10 cellular contexts compared by ENCODE assay signal in genomic region chr4:147822128-147822527, GRCh38.
DNase-seq lines count a peak whose midpoint lies in the region; ATAC-seq and TF ChIP-seq lines count a peak whose summit lies in the region.
"Had no signal": no experiment of that assay in that cellular context is flagged by ENCODE, and none has a peak within 500 bp of the region (broad histone marks: within the 10 kb centered on the region; RNA-seq: fewer than 3 reads in every experiment).

No MANE protein-coding gene starts in this region.

- H3K4me3 Mint-ChIP-seq in stimulated activated naive CD8-positive, alpha-beta T cell treated with anti-CD3 and anti-CD28 coated beads, Interleukin-15, amount 100 ng/mL, for 72 hours, result no peak overlapping the region

- H3K36me3 ChIP-seq in trophoblast cell (ENCODE audit: control insufficient read depth in 1 of 2, insufficient read depth in 2 of 2, low read length in 2 of 2), result peaks cover 3 to 13% of the 10 kb centered on the region in 2 experiments

- H3K9me3 Mint-ChIP-seq in stimulated activated naive CD8-positive, alpha-beta T cell treated with anti-CD3 and anti-CD28 coated beads, Interleukin-15, amount 100 ng/mL, for 72 hours, result no peaks in the 10 kb centered on the region

- H4K12ac ChIP-seq in trophoblast cell (ENCODE audit: low read depth, low read length), result no peak overlapping the region

- H3K14ac ChIP-seq in trophoblast cell (ENCODE audit: low read length), result no peak overlapping the region

- H3K27ac Mint-ChIP-seq in stimulated activated naive CD8-positive, alpha-beta T cell treated with anti-CD3 and anti-CD28 coated beads, Interleukin-15, amount 100 ng/mL, for 72 hours, result no peak overlapping the region

- H3K18ac ChIP-seq in trophoblast cell (ENCODE audit: low read length), result no peak overlapping the region

- H3K4me1 ChIP-seq in trophoblast cell (ENCODE audit: control insufficient read depth in 1 of 2, insufficient read depth in 2 of 2, low read length in 2 of 2), result peaks cover 0 to 4% of the 10 kb centered on the region in 2 experiments

- H3K4me1 Mint-ChIP-seq in stimulated activated naive CD8-positive, alpha-beta T cell treated with anti-CD3 and anti-CD28 coated beads, Interleukin-15, amount 100 ng/mL, for 72 hours, result peaks cover 8% of the 10 kb centered on the region

- H3K27me3 ChIP-seq in trophoblast cell (ENCODE audit: insufficient read depth, low read length), result no peaks in the 10 kb centered on the region

- no peak overlapping the region for H2BK120ac ChIP-seq in trophoblast cell (ENCODE audit: insufficient read depth, low read length, poor library complexity)

- no peak overlapping the region for H3K4me2 ChIP-seq in trophoblast cell (ENCODE audit: low read length)

- H3K4me3 ChIP-seq in GM12865 (ENCODE audit: low read depth, low read length), result no peak overlapping the region
- no peak overlapping the region for H3K4me3 ChIP-seq in trophoblast cell (ENCODE audit: low read depth, low read length)

- H2AK5ac ChIP-seq in trophoblast cell (ENCODE audit: low read length), result no peak overlapping the region

- DNase-seq in GM12865 (ENCODE audit: low read depth) (peak; percentile 45), NCI-H2171 treated with DMSO at 0.1 percent for 48 hours (lab: John Stamatoyannopoulos, UW) (peak; percentile 98), fibroblast of peridontal ligament (ENCODE audit: extremely low read depth) (peak; percentile 86), trophoblast cell (peak; percentile 47 to 54), GM13976 (ENCODE audit: low spot score) (no peak)
- no peak for DNase-seq in activated CD4-positive, alpha-beta T cell treated with anti-CD3 and anti-CD28 coated beads for 1 hour
- DNase-seq in stimulated activated naive CD8-positive, alpha-beta T cell treated with anti-CD3 and anti-CD28 coated beads, Interleukin-15, amount 100 ng/mL, for 72 hours, result no peak
- DNase-seq: NCI-H82; stimulated activated CD4-positive, alpha-beta T cell treated with anti-CD3 and anti-CD28 coated beads, Interleukin-4, amount 100 ng/mL, for 1 hour had no signal

- H4K91ac ChIP-seq in trophoblast cell (ENCODE audit: low read depth, low read length), result no peak overlapping the region

- H2BK5ac ChIP-seq in trophoblast cell (ENCODE audit: low read depth, low read length, poor library complexity), result no peak overlapping the region

- in situ Hi-C loops in GM13976 (cut with MboI; ENCODE audit: low sequenced_read_pairs, unreplicated experiment), result no loop called here

- H3K9ac ChIP-seq in trophoblast cell (ENCODE audit: low read length), result no peak overlapping the region

- H3K9me3 ChIP-seq in trophoblast cell (ENCODE audit: insufficient read depth, low read depth, low read length), result no peaks in the 10 kb centered on the region

- H3K79me2 ChIP-seq in trophoblast cell (ENCODE audit: control insufficient read depth, insufficient read depth, low read length, poor library complexity), result no peaks in the 10 kb centered on the region

- TF ChIP-seq CTCF in GM12865 (IDR thresholded peaks at IDR 0.05; ENCODE audit: insufficient read depth, low read depth, low read length, missing control alignments) (no peak), GM13976 (IDR thresholded peaks at IDR 0.05; ENCODE audit: borderline replicate concordance, control extremely low read depth, extremely low read depth, insufficient read depth, missing control alignments) (no peak)

- no peak overlapping the region for H3K23ac ChIP-seq in trophoblast cell (ENCODE audit: low read length)

- H3K4ac ChIP-seq in trophoblast cell (ENCODE audit: low read depth, low read length), result no peak overlapping the region

- no peak overlapping the region for H4K8ac ChIP-seq in trophoblast cell (ENCODE audit: low read depth, low read length)

- no peak for ATAC-seq in HG03521 (IDR thresholded peaks at IDR 0.05; ENCODE audit: unreplicated experiment)
- ATAC-seq in stimulated activated naive CD8-positive, alpha-beta T cell treated with anti-CD3 and anti-CD28 coated beads, Interleukin-15, amount 100 ng/mL, for 72 hours, result no peak

- H3K27me3 Mint-ChIP-seq in stimulated activated naive CD8-positive, alpha-beta T cell treated with anti-CD3 and anti-CD28 coated beads, Interleukin-15, amount 100 ng/mL, for 72 hours, result no peaks in the 10 kb centered on the region

- no peak overlapping the region for H3K27ac ChIP-seq in trophoblast cell (ENCODE audit: low read depth, low read length)

- no peaks in the 10 kb centered on the region for H3K79me1 ChIP-seq in trophoblast cell (ENCODE audit: low read length)

- no peak overlapping the region for H2AFZ ChIP-seq in trophoblast cell (ENCODE audit: insufficient read depth, low read length, poor library complexity)

- H2BK12ac ChIP-seq in trophoblast cell (ENCODE audit: low read length), result no peak overlapping the region

Comparison
In these comparisons a context has a peak if more than half of its experiments do, and no peak if none do; other contexts are left out.
1. DNase-seq: peak in GM12865 (single experiment), NCI-H2171 treated with DMSO at 0.1 percent for 48 hours (single experiment), fibroblast of peridontal ligament (single experiment) and trophoblast cell (2 of 2); none in GM13976 (single experiment), activated CD4-positive, alpha-beta T cell treated with anti-CD3 and anti-CD28 coated beads for 1 hour (single experiment) and stimulated activated naive CD8-positive, alpha-beta T cell treated with anti-CD3 and anti-CD28 coated beads, Interleukin-15, amount 100 ng/mL, for 72 hours (0 of 2).